In genomic region chr1:47231314-47232186, GRCh38 we compare ENCODE assay signal across 1 cellular context.
TF ChIP-seq lines count a peak whose summit lies in the region.

No MANE protein-coding gene starts in this region.

TF ChIP-seq in K562, 482 proteins besides CTCF, POLR2A, EP300 and RAD21 (continued from another document and continues in another):
- TF ChIP-seq, protein P1, sequence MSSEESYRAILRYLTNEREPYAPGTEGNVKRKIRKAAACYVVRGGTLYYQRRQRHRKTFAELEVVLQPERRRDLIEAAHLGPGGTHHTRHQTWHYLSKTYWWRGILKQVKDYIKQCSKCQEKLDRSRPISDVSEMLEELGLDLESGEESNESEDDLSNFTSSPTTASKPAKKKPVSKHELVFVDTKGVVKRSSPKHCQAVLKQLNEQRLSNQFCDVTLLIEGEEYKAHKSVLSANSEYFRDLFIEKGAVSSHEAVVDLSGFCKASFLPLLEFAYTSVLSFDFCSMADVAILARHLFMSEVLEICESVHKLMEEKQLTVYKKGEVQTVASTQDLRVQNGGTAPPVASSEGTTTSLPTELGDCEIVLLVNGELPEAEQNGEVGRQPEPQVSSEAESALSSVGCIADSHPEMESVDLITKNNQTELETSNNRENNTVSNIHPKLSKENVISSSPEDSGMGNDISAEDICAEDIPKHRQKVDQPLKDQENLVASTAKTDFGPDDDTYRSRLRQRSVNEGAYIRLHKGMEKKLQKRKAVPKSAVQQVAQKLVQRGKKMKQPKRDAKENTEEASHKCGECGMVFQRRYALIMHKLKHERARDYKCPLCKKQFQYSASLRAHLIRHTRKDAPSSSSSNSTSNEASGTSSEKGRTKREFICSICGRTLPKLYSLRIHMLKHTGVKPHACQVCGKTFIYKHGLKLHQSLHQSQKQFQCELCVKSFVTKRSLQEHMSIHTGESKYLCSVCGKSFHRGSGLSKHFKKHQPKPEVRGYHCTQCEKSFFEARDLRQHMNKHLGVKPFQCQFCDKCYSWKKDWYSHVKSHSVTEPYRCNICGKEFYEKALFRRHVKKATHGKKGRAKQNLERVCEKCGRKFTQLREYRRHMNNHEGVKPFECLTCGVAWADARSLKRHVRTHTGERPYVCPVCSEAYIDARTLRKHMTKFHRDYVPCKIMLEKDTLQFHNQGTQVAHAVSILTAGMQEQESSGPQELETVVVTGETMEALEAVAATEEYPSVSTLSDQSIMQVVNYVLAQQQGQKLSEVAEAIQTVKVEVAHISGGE (CRISPR knock-in tag; IDR thresholded peaks at IDR 0.05) = no peak; a peak in 1 of 6 replicates
- no peak for TF ChIP-seq HNRNPUL1 (IDR thresholded peaks at IDR 0.05; ENCODE audit: low read length)
- TF ChIP-seq MLLT1 (IDR thresholded peaks at IDR 0.05) = peak; percentile 98
- no peak for TF ChIP-seq U2AF2 (optimal IDR thresholded peaks at IDR 0.05; ENCODE audit: low read depth, low read length)
- TF ChIP-seq, protein P2, sequence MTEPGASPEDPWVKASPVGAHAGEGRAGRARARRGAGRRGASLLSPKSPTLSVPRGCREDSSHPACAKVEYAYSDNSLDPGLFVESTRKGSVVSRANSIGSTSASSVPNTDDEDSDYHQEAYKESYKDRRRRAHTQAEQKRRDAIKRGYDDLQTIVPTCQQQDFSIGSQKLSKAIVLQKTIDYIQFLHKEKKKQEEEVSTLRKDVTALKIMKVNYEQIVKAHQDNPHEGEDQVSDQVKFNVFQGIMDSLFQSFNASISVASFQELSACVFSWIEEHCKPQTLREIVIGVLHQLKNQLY (CRISPR knock-in tag; conservative IDR thresholded peaks at IDR 0.05) = no peak
- peak; percentile 80 for TF ChIP-seq SMAD4 (CRISPR knock-in tag; conservative IDR thresholded peaks at IDR 0.05)
- no peak for TF ChIP-seq ZC3H11A (IDR thresholded peaks at IDR 0.05; ENCODE audit: low read depth, low read length)
- TF ChIP-seq, protein P3, sequence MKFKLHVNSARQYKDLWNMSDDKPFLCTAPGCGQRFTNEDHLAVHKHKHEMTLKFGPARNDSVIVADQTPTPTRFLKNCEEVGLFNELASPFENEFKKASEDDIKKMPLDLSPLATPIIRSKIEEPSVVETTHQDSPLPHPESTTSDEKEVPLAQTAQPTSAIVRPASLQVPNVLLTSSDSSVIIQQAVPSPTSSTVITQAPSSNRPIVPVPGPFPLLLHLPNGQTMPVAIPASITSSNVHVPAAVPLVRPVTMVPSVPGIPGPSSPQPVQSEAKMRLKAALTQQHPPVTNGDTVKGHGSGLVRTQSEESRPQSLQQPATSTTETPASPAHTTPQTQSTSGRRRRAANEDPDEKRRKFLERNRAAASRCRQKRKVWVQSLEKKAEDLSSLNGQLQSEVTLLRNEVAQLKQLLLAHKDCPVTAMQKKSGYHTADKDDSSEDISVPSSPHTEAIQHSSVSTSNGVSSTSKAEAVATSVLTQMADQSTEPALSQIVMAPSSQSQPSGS (CRISPR knock-in tag; IDR thresholded peaks at IDR 0.05) = no peak
- peak; percentile 89 for TF ChIP-seq CBFB (CRISPR knock-in tag; IDR thresholded peaks at IDR 0.05)
- TF ChIP-seq DNMT1 (IDR thresholded peaks at IDR 0.05) = 0 out of 2 replicates have a peak, but pooled peaks have one; percentile 88
- no peak; the same call in 1 of the 2 replicates for TF ChIP-seq CHD2 (IDR thresholded peaks at IDR 0.05; ENCODE audit: low read depth, low read length)
- no peak for TF ChIP-seq PTTG1 (tag; IDR thresholded peaks at IDR 0.05; ENCODE audit: low read depth)
- no peak for TF ChIP-seq ZNF140 (CRISPR knock-in tag; IDR thresholded peaks at IDR 0.05)
- TF ChIP-seq, protein P4, sequence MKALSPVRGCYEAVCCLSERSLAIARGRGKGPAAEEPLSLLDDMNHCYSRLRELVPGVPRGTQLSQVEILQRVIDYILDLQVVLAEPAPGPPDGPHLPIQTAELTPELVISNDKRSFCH (CRISPR knock-in tag; IDR thresholded peaks at IDR 0.05) = no peak
- TF ChIP-seq, protein P4 (tag; IDR thresholded peaks at IDR 0.05) = peak; percentile 67; the same call in 1 of the 2 replicates
- TF ChIP-seq POLR3A (IDR thresholded peaks at IDR 0.05; ENCODE audit: borderline replicate concordance, extremely low read depth, insufficient read depth, insufficient read length) = no peak
- TF ChIP-seq, protein P5, sequence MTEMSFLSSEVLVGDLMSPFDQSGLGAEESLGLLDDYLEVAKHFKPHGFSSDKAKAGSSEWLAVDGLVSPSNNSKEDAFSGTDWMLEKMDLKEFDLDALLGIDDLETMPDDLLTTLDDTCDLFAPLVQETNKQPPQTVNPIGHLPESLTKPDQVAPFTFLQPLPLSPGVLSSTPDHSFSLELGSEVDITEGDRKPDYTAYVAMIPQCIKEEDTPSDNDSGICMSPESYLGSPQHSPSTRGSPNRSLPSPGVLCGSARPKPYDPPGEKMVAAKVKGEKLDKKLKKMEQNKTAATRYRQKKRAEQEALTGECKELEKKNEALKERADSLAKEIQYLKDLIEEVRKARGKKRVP (CRISPR knock-in tag; IDR thresholded peaks at IDR 0.05) = peak; percentile 91
- TF ChIP-seq, protein P6, sequence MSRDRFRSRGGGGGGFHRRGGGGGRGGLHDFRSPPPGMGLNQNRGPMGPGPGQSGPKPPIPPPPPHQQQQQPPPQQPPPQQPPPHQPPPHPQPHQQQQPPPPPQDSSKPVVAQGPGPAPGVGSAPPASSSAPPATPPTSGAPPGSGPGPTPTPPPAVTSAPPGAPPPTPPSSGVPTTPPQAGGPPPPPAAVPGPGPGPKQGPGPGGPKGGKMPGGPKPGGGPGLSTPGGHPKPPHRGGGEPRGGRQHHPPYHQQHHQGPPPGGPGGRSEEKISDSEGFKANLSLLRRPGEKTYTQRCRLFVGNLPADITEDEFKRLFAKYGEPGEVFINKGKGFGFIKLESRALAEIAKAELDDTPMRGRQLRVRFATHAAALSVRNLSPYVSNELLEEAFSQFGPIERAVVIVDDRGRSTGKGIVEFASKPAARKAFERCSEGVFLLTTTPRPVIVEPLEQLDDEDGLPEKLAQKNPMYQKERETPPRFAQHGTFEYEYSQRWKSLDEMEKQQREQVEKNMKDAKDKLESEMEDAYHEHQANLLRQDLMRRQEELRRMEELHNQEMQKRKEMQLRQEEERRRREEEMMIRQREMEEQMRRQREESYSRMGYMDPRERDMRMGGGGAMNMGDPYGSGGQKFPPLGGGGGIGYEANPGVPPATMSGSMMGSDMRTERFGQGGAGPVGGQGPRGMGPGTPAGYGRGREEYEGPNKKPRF (IDR thresholded peaks at IDR 0.05; ENCODE audit: low read depth, low read length) = no peak
- TF ChIP-seq ATF7 (IDR thresholded peaks at IDR 0.05) = peak; percentile 56
- TF ChIP-seq, protein P7, sequence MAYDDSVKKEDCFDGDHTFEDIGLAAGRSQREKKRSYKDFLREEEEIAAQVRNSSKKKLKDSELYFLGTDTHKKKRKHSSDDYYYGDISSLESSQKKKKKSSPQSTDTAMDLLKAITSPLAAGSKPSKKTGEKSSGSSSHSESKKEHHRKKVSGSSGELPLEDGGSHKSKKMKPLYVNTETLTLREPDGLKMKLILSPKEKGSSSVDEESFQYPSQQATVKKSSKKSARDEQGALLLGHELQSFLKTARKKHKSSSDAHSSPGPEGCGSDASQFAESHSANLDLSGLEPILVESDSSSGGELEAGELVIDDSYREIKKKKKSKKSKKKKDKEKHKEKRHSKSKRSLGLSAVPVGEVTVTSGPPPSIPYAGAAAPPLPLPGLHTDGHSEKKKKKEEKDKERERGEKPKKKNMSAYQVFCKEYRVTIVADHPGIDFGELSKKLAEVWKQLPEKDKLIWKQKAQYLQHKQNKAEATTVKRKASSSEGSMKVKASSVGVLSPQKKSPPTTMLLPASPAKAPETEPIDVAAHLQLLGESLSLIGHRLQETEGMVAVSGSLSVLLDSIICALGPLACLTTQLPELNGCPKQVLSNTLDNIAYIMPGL (CRISPR knock-in tag; IDR thresholded peaks at IDR 0.05) = peak; percentile 3; the same call in 1 of the 2 replicates
- TF ChIP-seq MCM7 (IDR thresholded peaks at IDR 0.05) = peak in 1 of 2 experiments; percentile 82; a peak in 1 of 4 replicates
- TF ChIP-seq LARP7 (IDR thresholded peaks at IDR 0.05) = peak; percentile 99
- no peak; the same call in 1 of the 2 replicates for TF ChIP-seq SOX6 (IDR thresholded peaks at IDR 0.05)
- peak; percentile 95 for TF ChIP-seq NBN (IDR thresholded peaks at IDR 0.05; ENCODE audit: low read depth)
- TF ChIP-seq DPF2 (IDR thresholded peaks at IDR 0.05) = peak; percentile 83
- peak; percentile 94 for TF ChIP-seq THRB (CRISPR knock-in tag; conservative IDR thresholded peaks at IDR 0.05)
- TF ChIP-seq, protein P8, sequence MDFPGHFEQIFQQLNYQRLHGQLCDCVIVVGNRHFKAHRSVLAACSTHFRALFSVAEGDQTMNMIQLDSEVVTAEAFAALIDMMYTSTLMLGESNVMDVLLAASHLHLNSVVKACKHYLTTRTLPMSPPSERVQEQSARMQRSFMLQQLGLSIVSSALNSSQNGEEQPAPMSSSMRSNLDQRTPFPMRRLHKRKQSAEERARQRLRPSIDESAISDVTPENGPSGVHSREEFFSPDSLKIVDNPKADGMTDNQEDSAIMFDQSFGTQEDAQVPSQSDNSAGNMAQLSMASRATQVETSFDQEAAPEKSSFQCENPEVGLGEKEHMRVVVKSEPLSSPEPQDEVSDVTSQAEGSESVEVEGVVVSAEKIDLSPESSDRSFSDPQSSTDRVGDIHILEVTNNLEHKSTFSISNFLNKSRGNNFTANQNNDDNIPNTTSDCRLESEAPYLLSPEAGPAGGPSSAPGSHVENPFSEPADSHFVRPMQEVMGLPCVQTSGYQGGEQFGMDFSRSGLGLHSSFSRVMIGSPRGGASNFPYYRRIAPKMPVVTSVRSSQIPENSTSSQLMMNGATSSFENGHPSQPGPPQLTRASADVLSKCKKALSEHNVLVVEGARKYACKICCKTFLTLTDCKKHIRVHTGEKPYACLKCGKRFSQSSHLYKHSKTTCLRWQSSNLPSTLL (IDR thresholded peaks at IDR 0.05) = peak; percentile 85
- TF ChIP-seq, protein P9, sequence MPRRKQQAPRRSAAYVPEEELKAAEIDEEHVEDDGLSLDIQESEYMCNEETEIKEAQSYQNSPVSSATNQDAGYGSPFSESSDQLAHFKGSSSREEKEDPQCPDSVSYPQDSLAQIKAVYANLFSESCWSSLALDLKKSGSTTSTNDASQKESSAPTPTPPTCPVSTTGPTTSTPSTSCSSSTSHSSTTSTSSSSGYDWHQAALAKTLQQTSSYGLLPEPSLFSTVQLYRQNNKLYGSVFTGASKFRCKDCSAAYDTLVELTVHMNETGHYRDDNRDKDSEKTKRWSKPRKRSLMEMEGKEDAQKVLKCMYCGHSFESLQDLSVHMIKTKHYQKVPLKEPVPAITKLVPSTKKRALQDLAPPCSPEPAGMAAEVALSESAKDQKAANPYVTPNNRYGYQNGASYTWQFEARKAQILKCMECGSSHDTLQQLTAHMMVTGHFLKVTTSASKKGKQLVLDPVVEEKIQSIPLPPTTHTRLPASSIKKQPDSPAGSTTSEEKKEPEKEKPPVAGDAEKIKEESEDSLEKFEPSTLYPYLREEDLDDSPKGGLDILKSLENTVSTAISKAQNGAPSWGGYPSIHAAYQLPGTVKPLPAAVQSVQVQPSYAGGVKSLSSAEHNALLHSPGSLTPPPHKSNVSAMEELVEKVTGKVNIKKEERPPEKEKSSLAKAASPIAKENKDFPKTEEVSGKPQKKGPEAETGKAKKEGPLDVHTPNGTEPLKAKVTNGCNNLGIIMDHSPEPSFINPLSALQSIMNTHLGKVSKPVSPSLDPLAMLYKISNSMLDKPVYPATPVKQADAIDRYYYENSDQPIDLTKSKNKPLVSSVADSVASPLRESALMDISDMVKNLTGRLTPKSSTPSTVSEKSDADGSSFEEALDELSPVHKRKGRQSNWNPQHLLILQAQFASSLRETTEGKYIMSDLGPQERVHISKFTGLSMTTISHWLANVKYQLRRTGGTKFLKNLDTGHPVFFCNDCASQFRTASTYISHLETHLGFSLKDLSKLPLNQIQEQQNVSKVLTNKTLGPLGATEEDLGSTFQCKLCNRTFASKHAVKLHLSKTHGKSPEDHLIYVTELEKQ (CRISPR knock-in tag; IDR thresholded peaks at IDR 0.05) = no peak
- TF ChIP-seq, protein P10, sequence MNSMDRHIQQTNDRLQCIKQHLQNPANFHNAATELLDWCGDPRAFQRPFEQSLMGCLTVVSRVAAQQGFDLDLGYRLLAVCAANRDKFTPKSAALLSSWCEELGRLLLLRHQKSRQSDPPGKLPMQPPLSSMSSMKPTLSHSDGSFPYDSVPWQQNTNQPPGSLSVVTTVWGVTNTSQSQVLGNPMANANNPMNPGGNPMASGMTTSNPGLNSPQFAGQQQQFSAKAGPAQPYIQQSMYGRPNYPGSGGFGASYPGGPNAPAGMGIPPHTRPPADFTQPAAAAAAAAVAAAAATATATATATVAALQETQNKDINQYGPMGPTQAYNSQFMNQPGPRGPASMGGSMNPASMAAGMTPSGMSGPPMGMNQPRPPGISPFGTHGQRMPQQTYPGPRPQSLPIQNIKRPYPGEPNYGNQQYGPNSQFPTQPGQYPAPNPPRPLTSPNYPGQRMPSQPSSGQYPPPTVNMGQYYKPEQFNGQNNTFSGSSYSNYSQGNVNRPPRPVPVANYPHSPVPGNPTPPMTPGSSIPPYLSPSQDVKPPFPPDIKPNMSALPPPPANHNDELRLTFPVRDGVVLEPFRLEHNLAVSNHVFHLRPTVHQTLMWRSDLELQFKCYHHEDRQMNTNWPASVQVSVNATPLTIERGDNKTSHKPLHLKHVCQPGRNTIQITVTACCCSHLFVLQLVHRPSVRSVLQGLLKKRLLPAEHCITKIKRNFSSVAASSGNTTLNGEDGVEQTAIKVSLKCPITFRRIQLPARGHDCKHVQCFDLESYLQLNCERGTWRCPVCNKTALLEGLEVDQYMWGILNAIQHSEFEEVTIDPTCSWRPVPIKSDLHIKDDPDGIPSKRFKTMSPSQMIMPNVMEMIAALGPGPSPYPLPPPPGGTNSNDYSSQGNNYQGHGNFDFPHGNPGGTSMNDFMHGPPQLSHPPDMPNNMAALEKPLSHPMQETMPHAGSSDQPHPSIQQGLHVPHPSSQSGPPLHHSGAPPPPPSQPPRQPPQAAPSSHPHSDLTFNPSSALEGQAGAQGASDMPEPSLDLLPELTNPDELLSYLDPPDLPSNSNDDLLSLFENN (IDR thresholded peaks at IDR 0.05; ENCODE audit: low read depth in 2 of 2, low read length in 2 of 2) = peak in 1 of 2 experiments; percentile 49; a peak in 1 of 4 replicates
- no peak for TF ChIP-seq PRPF4 (IDR thresholded peaks at IDR 0.05; ENCODE audit: insufficient read depth, low read depth, low read length, poor library complexity, severe bottlenecking)
- peak; percentile 87 for TF ChIP-seq FOXM1 (IDR thresholded peaks at IDR 0.05; ENCODE audit: low read depth)
- TF ChIP-seq FOXM1 (CRISPR knock-in tag; IDR thresholded peaks at IDR 0.05; ENCODE audit: low read depth) = no peak
